ENCODE assay signal across 13 cellular contexts in genomic region chr19:17749912-17750317, GRCh38. TPM values are rescaled to one million over a fixed set of nuclear protein-coding genes. Genes with fewer than 3 reads are reported as not detected.
DNase-seq lines count a peak whose midpoint lies in the region; ATAC-seq, FAIRE-seq and TF ChIP-seq lines count a peak whose summit lies in the region.
"Had no signal": no experiment of that assay in that cellular context is flagged by ENCODE, and none has a peak within 500 bp of the region (broad histone marks: within the 10 kb centered on the region; RNA-seq: fewer than 3 reads in every experiment).

No MANE protein-coding gene starts in this region.

- H3K9ac ChIP-seq in SU-DHL-6 (ENCODE audit: low read length), result peak overlapping the region; percentile 67
- H3K9ac ChIP-seq in K562 (ENCODE audit: insufficient read depth in 1 of 2, low read depth in 2 of 2, low read length in 2 of 2), result peak overlapping the region; percentile 32 to 75
- no peak overlapping the region for H3K9ac ChIP-seq in mammary epithelial cell (ENCODE audit: insufficient read depth, low read length)

- in situ Hi-C loops in K562 (cut with MboI), result no loop called here
- in situ Hi-C loops in mammary epithelial cell (cut with MboI; ENCODE audit: low sequenced_read_pairs in 2 of 2), result no loop called here

- TF ChIP-seq POLR2A in K562 (conservative IDR thresholded peaks at IDR 0.05), result no peak

- BruUV-seq in K562 (replicated peaks; lab: Mats Ljungman, UMichigan) (no TSS peak), mammary epithelial cell (replicated peaks; lab: Mats Ljungman, UMichigan) (no TSS peak)

- 13% methylated on average over 7 of the region's 8 CpGs for WGBS in K562 (ENCODE audit: insufficient coverage, low coverage, missing lambda C conversion rate)
- WGBS in mammary epithelial cell (ENCODE audit: low coverage, missing lambda C conversion rate), result 45% methylated on average over 5 of the region's 8 CpGs

- H3K9me3 ChIP-seq in DOHH2 (ENCODE audit: control insufficient read depth, insufficient read depth, low read length) (no peaks in the 10 kb centered on the region), SU-DHL-6 (ENCODE audit: insufficient read depth, low read length) (no peaks in the 10 kb centered on the region), K562 (replicated peaks; ENCODE audit: control insufficient read depth, insufficient read depth, low read depth, low read length) (no peaks in the 10 kb centered on the region), neutrophil (no peaks in the 10 kb centered on the region), BE2C (no peaks in the 10 kb centered on the region), mammary epithelial cell (replicated peaks; ENCODE audit: insufficient read depth, low read length) (no peaks in the 10 kb centered on the region)

- intact Hi-C loops in K562 (cut with micrococcal nuclease) (no loop called here), mammary epithelial cell (cut with micrococcal nuclease) (no loop called here)

- H3K4me1 ChIP-seq in DOHH2 (ENCODE audit: control insufficient read depth, low read length) (peaks cover 72% of the 10 kb centered on the region), K562 (replicated peaks in 1 of 2; ENCODE audit: control insufficient read depth in 2 of 2, insufficient read depth in 2 of 2, low read length in 2 of 2) (peaks cover 15 to 48% of the 10 kb centered on the region in 2 experiments), neutrophil (ENCODE audit: control insufficient read depth in 1 of 2, insufficient read depth in 1 of 2, low read depth in 1 of 2, low read length in 1 of 2) (peaks cover 63 to 64% of the 10 kb centered on the region in 2 experiments), BE2C (no peaks in the 10 kb centered on the region; the same call in 1 of the 2 replicates), mammary epithelial cell (ENCODE audit: insufficient read depth, low read length) (peaks cover 4% of the 10 kb centered on the region)

- peak in 2 of 4 experiments; percentile 45 to 72 for DNase-seq in K562 (ENCODE audit: extremely low read depth in 1 of 4, low spot score in 3 of 4)
- DNase-seq in DMS153 (lab: John Stamatoyannopoulos, UW), result no peak
- DNase-seq in BE2C, result no peak
- no peak for DNase-seq in mammary epithelial cell
- DNase-seq: activated gamma-delta T cell, erythroblast, islet precursor cell, NCI-H226 had no signal

- no peak overlapping the region for H2AFZ ChIP-seq in SU-DHL-6 (ENCODE audit: low read depth, low read length, severe bottlenecking)
- H2AFZ ChIP-seq in K562 (ENCODE audit: low read depth, low read length), result peak overlapping the region; percentile 41
- H2AFZ ChIP-seq in mammary epithelial cell (ENCODE audit: low read depth, low read length), result no peak overlapping the region

- peaks cover 23% of the 10 kb centered on the region for H3K36me3 ChIP-seq in DOHH2 (ENCODE audit: control insufficient read depth, low read length)
- no peaks in the 10 kb centered on the region for H3K36me3 ChIP-seq in SU-DHL-6 (ENCODE audit: low read length)
- peaks cover 17% of the 10 kb centered on the region; the same call in 2 of the 3 replicates for H3K36me3 ChIP-seq in K562 (ENCODE audit: control insufficient read depth, insufficient read depth, low read length)
- H3K36me3 ChIP-seq in neutrophil, result peaks cover 13% of the 10 kb centered on the region
- H3K36me3 ChIP-seq in BE2C, result no peaks in the 10 kb centered on the region
- H3K36me3 ChIP-seq in mammary epithelial cell (ENCODE audit: insufficient read depth, low read length), result no peaks in the 10 kb centered on the region

- peak; percentile 82 for FAIRE-seq in K562 (lab: Jason Lieb, UNC)

- H3K27ac ChIP-seq in DOHH2 (ENCODE audit: low read depth, low read length) (peak overlapping the region; percentile 94), SU-DHL-6 (ENCODE audit: low read depth, low read length) (peak overlapping the region; percentile 88), K562 (ENCODE audit: extremely low read depth, low read depth, low read length) (peak overlapping the region; percentile 58), neutrophil (peak overlapping the region; percentile 96), mammary epithelial cell (ENCODE audit: insufficient read depth, low read depth, low read length) (no peak overlapping the region)

- H4K20me1 ChIP-seq in DOHH2 (ENCODE audit: control insufficient read depth, insufficient read depth, low read depth, low read length), result 0 out of 2 replicates have a peak, but pooled peaks cover 7% of the 10 kb centered on the region
- H4K20me1 ChIP-seq in SU-DHL-6 (ENCODE audit: low read depth, low read length), result no peaks in the 10 kb centered on the region
- no peaks in the 10 kb centered on the region; the same call in 1 of the 2 replicates for H4K20me1 ChIP-seq in K562 (replicated peaks; ENCODE audit: control insufficient read depth, insufficient read depth, low read length)
- H4K20me1 ChIP-seq in mammary epithelial cell (ENCODE audit: insufficient read depth, low read length), result no peaks in the 10 kb centered on the region

- peaks cover 34% of the 10 kb centered on the region for H3F3A ChIP-seq in DOHH2 (ENCODE audit: control insufficient read depth, insufficient read depth)
- H3F3A ChIP-seq in SU-DHL-6 (ENCODE audit: insufficient read depth), result peaks cover 45% of the 10 kb centered on the region

- no peak for TF ChIP-seq CTCF in DOHH2 (IDR thresholded peaks at IDR 0.05; ENCODE audit: low read depth, low read length, poor library complexity, severe bottlenecking)
- TF ChIP-seq CTCF in SU-DHL-6 (IDR thresholded peaks at IDR 0.05; ENCODE audit: insufficient read depth, low read length, poor library complexity, severe bottlenecking), result no peak
- TF ChIP-seq CTCF in K562 (IDR thresholded peaks at IDR 0.05 in 2 of 3, conservative IDR thresholded peaks at IDR 0.05 in 1 of 3; ENCODE audit: insufficient read depth in 2 of 3, low read depth in 1 of 3, low read length in 3 of 3), result no peak
- no peak for TF ChIP-seq CTCF in neutrophil (IDR thresholded peaks at IDR 0.05)
- no peak for TF ChIP-seq CTCF in BE2C (IDR thresholded peaks at IDR 0.05; ENCODE audit: low read depth, low read length)
- TF ChIP-seq CTCF in mammary epithelial cell (conservative IDR thresholded peaks at IDR 0.05 in 1 of 2, IDR thresholded peaks at IDR 0.05 in 1 of 2; ENCODE audit: extremely low read depth in 1 of 2, insufficient read depth in 1 of 2, low read depth in 1 of 2, low read length in 2 of 2), result no peak

- TF ChIP-seq EP300 in K562 (IDR thresholded peaks at IDR 0.05; ENCODE audit: low read length), result no peak

- no peaks in the 10 kb centered on the region for H3K27me3 ChIP-seq in DOHH2 (ENCODE audit: control insufficient read depth, low read length)
- H3K27me3 ChIP-seq in SU-DHL-6 (ENCODE audit: low read length), result no peaks in the 10 kb centered on the region
- no peaks in the 10 kb centered on the region for H3K27me3 ChIP-seq in K562 (ENCODE audit: control insufficient read depth in 2 of 2, insufficient read depth in 2 of 2, low read length in 2 of 2)
- no peaks in the 10 kb centered on the region for H3K27me3 ChIP-seq in neutrophil
- H3K27me3 ChIP-seq in BE2C, result no peaks in the 10 kb centered on the region
- no peaks in the 10 kb centered on the region for H3K27me3 ChIP-seq in mammary epithelial cell (ENCODE audit: insufficient read depth, low read length)

- ATAC-seq in K562, result peak; percentile 13
- no peak for ATAC-seq in GM19395 (IDR thresholded peaks at IDR 0.05; ENCODE audit: unreplicated experiment)

- H3K9me2 ChIP-seq in DOHH2 (replicated peaks; ENCODE audit: control insufficient read depth, low read length) (no peaks in the 10 kb centered on the region), SU-DHL-6 (replicated peaks; ENCODE audit: insufficient read depth, low read length) (no peaks in the 10 kb centered on the region)

- no peaks in the 10 kb centered on the region for H3K9me1 ChIP-seq in K562 (ENCODE audit: control insufficient read depth, insufficient read depth, low read length)

- dilution Hi-C loops in mammary epithelial cell (cut with HindIII; ENCODE audit: low sequenced_read_pairs), result loop anchor here (5.0 kb wide), 2 partner anchors 53 to 223 kb away; a partner anchor contains a TSS

- H3K79me2 ChIP-seq in DOHH2 (ENCODE audit: control insufficient read depth, low read length), result peaks cover 49% of the 10 kb centered on the region
- peaks cover 50% of the 10 kb centered on the region for H3K79me2 ChIP-seq in SU-DHL-6 (ENCODE audit: insufficient read depth, low read length)
- H3K79me2 ChIP-seq in K562 (ENCODE audit: control insufficient read depth, insufficient read depth, low read length), result peaks cover 48% of the 10 kb centered on the region
- no peaks in the 10 kb centered on the region for H3K79me2 ChIP-seq in mammary epithelial cell (ENCODE audit: insufficient read depth, low read length)

- no peak for TF ChIP-seq RAD21 in K562 (CRISPR knock-in tag; conservative IDR thresholded peaks at IDR 0.05 in 1 of 2, IDR thresholded peaks at IDR 0.05 in 1 of 2)

- peak overlapping the region; percentile 94 for H3K4me2 ChIP-seq in DOHH2 (ENCODE audit: low read length)
- H3K4me2 ChIP-seq in SU-DHL-6 (ENCODE audit: low read depth, low read length, poor library complexity, severe bottlenecking), result peak overlapping the region; percentile 73
- H3K4me2 ChIP-seq in K562 (ENCODE audit: insufficient read depth, low read length), result peak overlapping the region; percentile 71
- no peak overlapping the region for H3K4me2 ChIP-seq in mammary epithelial cell (ENCODE audit: insufficient read depth, low read depth, low read length)

- CTCF ChIA-PET in K562 (lab: Yijun Ruan, JAX; ENCODE audit: low intra/inter-chr PET ratio), result interaction anchor here (0.7 kb wide), 1 partner anchor 364 kb away, joined by 3 read pairs; no protein-coding TSS in a partner anchor
- CTCF ChIA-PET in mammary epithelial cell (lab: Charles Lee; ENCODE audit: low non-redundant PET), result no interaction called here

- H3K4me3 ChIP-seq in DOHH2 (ENCODE audit: low read length) (peak overlapping the region; percentile 97), SU-DHL-6 (ENCODE audit: insufficient read depth, low read length, poor library complexity, severe bottlenecking) (peak overlapping the region; percentile 51), K562 (no peak overlapping the region), neutrophil (ENCODE audit: low read depth in 1 of 2, low read length in 1 of 2) (peak overlapping the region; percentile 7 to 72), BE2C (ENCODE audit: low read depth, low read length) (no peak overlapping the region), mammary epithelial cell (replicated peaks in 1 of 3; ENCODE audit: insufficient read depth in 1 of 3, low read depth in 2 of 3, low read length in 3 of 3) (no peak overlapping the region)

- POLR2A ChIA-PET in K562 (lab: Yijun Ruan, JAX), result interaction anchor here (0.6 to 4.6 kb wide), 7 partner anchors 8 to 57 kb away, joined by 3 to 29 read pairs (median 4); no protein-coding TSS in a partner anchor

RNA-seq across cellular contexts. Expression of gene FCHO1, which starts 1.4 kb away (rescaled TPM):
- 225 and 536 TPM in 2 replicates for total RNA-seq in K562 (2011; cell fraction: chromatin; rRNA removed; ENCODE audit: low replicate concordance)
- total RNA-seq in K562 (2011; cell fraction: nucleolus; rRNA removed), result 220 and 237 TPM in 2 replicates
- total RNA-seq in K562 (2011; cell fraction: nucleoplasm; rRNA removed), result 234 and 250 TPM in 2 replicates
- 25.4 and 33.0 TPM in 2 replicates for total RNA-seq in K562 (2014; rRNA removed)
- 9.2 and 14.3 TPM in 2 replicates for total RNA-seq in K562 (2014; rRNA removed; fragmentation: Illumina TruSeq; extraction: Trizol)
- 18.1 and 18.3 TPM in 2 replicates for total RNA-seq in K562 (2015; rRNA removed; fragmentation: Illumina TruSeq; extraction: Trizol)
- total RNA-seq in K562 (2021), result 51.9 and 58.9 TPM in 2 replicates
- 9.3 and 19.3 TPM in 2 replicates for polyA plus RNA-seq in K562 (2011; rRNA removed)
- 9.1 and 14.7 TPM in 2 replicates for polyA plus RNA-seq in K562 (2011; cell fraction: cytosol; rRNA removed)
- polyA plus RNA-seq in K562 (2011; cell fraction: nucleus; rRNA removed), result 80.2 and 106 TPM in 2 replicates
- 31.6 and 56.4 TPM in 2 replicates for polyA plus RNA-seq in K562 (2012)
- polyA plus RNA-seq in K562 (2014; fragmentation: Illumina TruSeq; extraction: Trizol), result 24.2 and 32.6 TPM in 2 replicates
- polyA plus RNA-seq in K562 (2014; fragmentation: Nextera tagmentation; extraction: Ambion mirVana), result under 1 TPM; 0.21 to 0.67 TPM
- 26.6 and 28.7 TPM in 2 replicates for polyA plus RNA-seq in K562 (2014; rRNA removed)
- polyA minus RNA-seq in K562 (2011; rRNA and poly(A)+ RNA removed), result 45.3 and 55.3 TPM in 2 replicates
- polyA minus RNA-seq in K562 (2011; cell fraction: cytosol; rRNA and poly(A)+ RNA removed), result 28.8 and 38.7 TPM in 2 replicates
- 95.9 and 141 TPM in 2 replicates for polyA minus RNA-seq in K562 (2011; cell fraction: nucleus; rRNA and poly(A)+ RNA removed)
- polyA plus RNA-seq in BE2C (2012; ENCODE audit: insufficient read depth, insufficient read length, low read depth), result 7.0 TPM
- 1 to 10 TPM; 1.7 to 2.8 TPM for total RNA-seq in mammary epithelial cell
- 0.22 TPM for polyA plus RNA-seq in mammary epithelial cell
- polyA minus RNA-seq in mammary epithelial cell, result 4.6 TPM

RNA-seq across cellular contexts. Expression of gene MAP1S, which starts 30.6 kb away (rescaled TPM):
- 19.7 and 56.1 TPM in 2 replicates for total RNA-seq in K562 (2011; cell fraction: chromatin; rRNA removed; ENCODE audit: low replicate concordance)
- 33.4 and 40.5 TPM in 2 replicates for total RNA-seq in K562 (2011; cell fraction: nucleolus; rRNA removed)
- 34.0 and 46.6 TPM in 2 replicates for total RNA-seq in K562 (2011; cell fraction: nucleoplasm; rRNA removed)
- total RNA-seq in K562 (2014; rRNA removed), result 23.0 and 36.9 TPM in 2 replicates
- 3.0 and 5.3 TPM in 2 replicates for total RNA-seq in K562 (2014; rRNA removed; fragmentation: Illumina TruSeq; extraction: Trizol)
- total RNA-seq in K562 (2015; rRNA removed; fragmentation: Illumina TruSeq; extraction: Trizol), result 9.5 and 11.0 TPM in 2 replicates
- total RNA-seq in K562 (2021), result 79.8 and 81.0 TPM in 2 replicates
- polyA plus RNA-seq in K562 (2011; rRNA removed), result 5.9 and 18.2 TPM in 2 replicates
- 11.0 and 28.6 TPM in 2 replicates for polyA plus RNA-seq in K562 (2011; cell fraction: cytosol; rRNA removed)
- polyA plus RNA-seq in K562 (2011; cell fraction: nucleus; rRNA removed), result 17.9 and 37.4 TPM in 2 replicates
- 85.3 and 93.8 TPM in 2 replicates for polyA plus RNA-seq in K562 (2012)
- polyA plus RNA-seq in K562 (2014; fragmentation: Illumina TruSeq; extraction: Trizol), result 33.0 and 48.4 TPM in 2 replicates
- 1 to 10 TPM; 2.0 to 3.0 TPM for polyA plus RNA-seq in K562 (2014; fragmentation: Nextera tagmentation; extraction: Ambion mirVana)
- 12.2 and 13.9 TPM in 2 replicates for polyA plus RNA-seq in K562 (2014; rRNA removed)
- 12.8 and 15.3 TPM in 2 replicates for polyA minus RNA-seq in K562 (2011; rRNA and poly(A)+ RNA removed)
- polyA minus RNA-seq in K562 (2011; cell fraction: cytosol; rRNA and poly(A)+ RNA removed), result 65.8 and 95.4 TPM in 2 replicates
- 15.6 and 19.3 TPM in 2 replicates for polyA minus RNA-seq in K562 (2011; cell fraction: nucleus; rRNA and poly(A)+ RNA removed)
- polyA plus RNA-seq in BE2C (2012; ENCODE audit: insufficient read depth, insufficient read length, low read depth), result 288 TPM
- total RNA-seq in mammary epithelial cell, result 10 to 100 TPM; 15.3 to 50.5 TPM
- 14.0 TPM for polyA plus RNA-seq in mammary epithelial cell
- polyA minus RNA-seq in mammary epithelial cell, result 106 TPM

RNA-seq across cellular contexts. Expression of gene B3GNT3, which starts 45.0 kb away (rescaled TPM):
- 0.30 TPM in 1 of 2 replicates, not detected in the other for total RNA-seq in K562 (2011; cell fraction: chromatin; rRNA removed; ENCODE audit: low replicate concordance)
- 0.13 and 0.33 TPM in 2 replicates for total RNA-seq in K562 (2011; cell fraction: nucleolus; rRNA removed)
- total RNA-seq in K562 (2011; cell fraction: nucleoplasm; rRNA removed), result 0.29 TPM in 1 of 2 replicates, not detected in the other
- total RNA-seq in K562 (2014; rRNA removed) (not detected in 2 replicates), K562 (2014; rRNA removed; fragmentation: Illumina TruSeq; extraction: Trizol) (not detected in 2 replicates), K562 (2015; rRNA removed; fragmentation: Illumina TruSeq; extraction: Trizol) (0.07 TPM in 1 of 2 replicates, not detected in the other), K562 (2021) (0.11 TPM in 1 of 2 replicates, not detected in the other), mammary epithelial cell (10 to 100 TPM in 1 of 2 donors, 1 to 10 TPM in 1; 2.3 to 18.6 TPM)
- polyA plus RNA-seq in K562 (2011; rRNA removed) (0.03 and 0.06 TPM in 2 replicates), K562 (2014; fragmentation: Illumina TruSeq; extraction: Trizol) (0.08 TPM in 1 of 2 replicates, not detected in the other), K562 (2014; fragmentation: Nextera tagmentation; extraction: Ambion mirVana) (not detected), K562 (2014; rRNA removed) (not detected in 2 replicates), mammary epithelial cell (7.5 TPM)
- 0.04 and 0.18 TPM in 2 replicates for polyA plus RNA-seq in K562 (2011; cell fraction: cytosol; rRNA removed)
- 0.28 TPM in 1 of 2 replicates, not detected in the other for polyA plus RNA-seq in K562 (2011; cell fraction: nucleus; rRNA removed)
- polyA plus RNA-seq in K562 (2012), result 0.10 and 0.47 TPM in 2 replicates
- polyA minus RNA-seq in K562 (2011; rRNA and poly(A)+ RNA removed), result 0.09 TPM in 1 of 2 replicates, not detected in the other
- polyA minus RNA-seq in K562 (2011; cell fraction: cytosol; rRNA and poly(A)+ RNA removed), result not detected in 2 replicates
- not detected in 2 replicates for polyA minus RNA-seq in K562 (2011; cell fraction: nucleus; rRNA and poly(A)+ RNA removed)
- not detected for polyA plus RNA-seq in BE2C (2012; ENCODE audit: insufficient read depth, insufficient read length, low read depth)
- polyA minus RNA-seq in mammary epithelial cell, result 11.2 TPM
- total RNA-seq: progenitor cell of endocrine pancreas had no signal

Comparison
In these comparisons a context has a peak if more than half of its experiments do, and no peak if none do; other contexts are left out.
1. H3K4me3 ChIP-seq: peak in DOHH2 (single experiment), SU-DHL-6 (single experiment) and neutrophil (2 of 2); none in K562 (single experiment), BE2C (single experiment) and mammary epithelial cell (0 of 3).